ENCODE assay signal across 6 cellular contexts in genomic region chr18:30634249-30634648, GRCh38.
"Had no signal": no experiment of that assay in that cellular context is flagged by ENCODE, and none has a peak within 500 bp of the region (broad histone marks: within the 10 kb centered on the region; RNA-seq: fewer than 3 reads in every experiment).

No MANE protein-coding gene starts in this region.

- ATAC-seq: GM23338, HCT116 had no signal

- H3K36me3 ChIP-seq: HAP-1 had no signal

- H3K4me3 ChIP-seq: GM23338, HAP-1 had no signal

- H3K4me2 ChIP-seq: GM23338 had no signal

- DNase-seq: H7, KG1 had no signal

- H3K27ac ChIP-seq: HL-60 had no signal

- H2AFZ ChIP-seq: GM23338 had no signal

- H3K9me3 ChIP-seq: HAP-1 had no signal
